Comparison of ENCODE assay signal across 12 cellular contexts in genomic region chr1:14516974-14517812, GRCh38.
DNase-seq lines count a peak whose midpoint lies in the region; ATAC-seq and TF ChIP-seq lines count a peak whose summit lies in the region.
"Had no signal": no experiment of that assay in that cellular context is flagged by ENCODE, and none has a peak within 500 bp of the region (broad histone marks: within the 10 kb centered on the region; RNA-seq: fewer than 3 reads in every experiment).

No MANE protein-coding gene starts in this region.

- no peaks in the 10 kb centered on the region for H3K79me2 ChIP-seq in fibroblast of lung (ENCODE audit: control insufficient read depth, insufficient read depth, low read length)

- no peaks in the 10 kb centered on the region for H3K27me3 ChIP-seq in fibroblast of lung (ENCODE audit: control insufficient read depth, insufficient read depth, low read length)

- no peak for TF ChIP-seq CTCF in GM12864 (IDR thresholded peaks at IDR 0.05; ENCODE audit: low read depth, low read length, missing control alignments)
- no peak for TF ChIP-seq CTCF in fibroblast of lung (conservative IDR thresholded peaks at IDR 0.05 in 1 of 2, IDR thresholded peaks at IDR 0.05 in 1 of 2; ENCODE audit: low read depth in 1 of 2, low read length in 2 of 2)
- TF ChIP-seq CTCF in retinal pigment epithelial cell (conservative IDR thresholded peaks at IDR 0.05; ENCODE audit: low read depth, low read length), result no peak

- DNase-seq in GM12864 (ENCODE audit: low read depth), result peak; percentile 43
- DNase-seq in NCI-H2196 treated with DMSO at 0.1 percent for 48 hours (lab: John Stamatoyannopoulos, UW; ENCODE audit: unreplicated experiment), result peak; percentile 64
- peak; percentile 84 to 97 for DNase-seq in fibroblast of lung (ENCODE audit: low read depth in 2 of 2)
- DNase-seq in retinal pigment epithelial cell (ENCODE audit: low read depth), result peak; percentile 99
- no peak for DNase-seq in head of caudate nucleus
- DNase-seq in NCI-H82 (lab: John Stamatoyannopoulos, UW), result no peak
- DNase-seq in T-helper 1 cell, result no peak
- DNase-seq: GDM1, GOT3, SJCRH30, trophoblast cell had no signal

- no peaks in the 10 kb centered on the region for H4K20me1 ChIP-seq in fibroblast of lung (ENCODE audit: control insufficient read depth, extremely low read depth, insufficient read depth, low read length)

- ATAC-seq in GM21390 (IDR thresholded peaks at IDR 0.05; ENCODE audit: unreplicated experiment), result no peak

- H3K4me1 ChIP-seq in fibroblast of lung (ENCODE audit: control insufficient read depth, extremely low read depth, insufficient read depth, low read length), result peaks cover 5% of the 10 kb centered on the region
- H3K4me1 ChIP-seq: SJCRH30 had no signal

- H3K4me2 ChIP-seq in fibroblast of lung (ENCODE audit: extremely low read depth, insufficient read depth, low read length), result no peak overlapping the region

- H3K27ac ChIP-seq in fibroblast of lung (ENCODE audit: insufficient read depth, low read length), result peak overlapping the region; percentile 74
- H3K27ac ChIP-seq: SJCRH30 had no signal

- no peak overlapping the region for H2AFZ ChIP-seq in fibroblast of lung (ENCODE audit: low read length)

- H3K4me3 ChIP-seq in GM12864 (ENCODE audit: low read depth, low read length) (no peak overlapping the region), fibroblast of lung (replicated peaks in 1 of 4; ENCODE audit: control extremely low read depth in 1 of 4, insufficient read depth in 1 of 4, low read depth in 3 of 4, low read length in 4 of 4) (no peak overlapping the region), retinal pigment epithelial cell (ENCODE audit: low read length) (no peak overlapping the region)
- H3K4me3 ChIP-seq: SJCRH30 had no signal

- H3K36me3 ChIP-seq in fibroblast of lung (ENCODE audit: control insufficient read depth, insufficient read depth, low read length), result no peaks in the 10 kb centered on the region
- H3K36me3 ChIP-seq: SJCRH30 had no signal

- H3K9me3 ChIP-seq in fibroblast of lung (ENCODE audit: control insufficient read depth, insufficient read depth, low read depth, low read length), result no peaks in the 10 kb centered on the region
- H3K9me3 ChIP-seq: SJCRH30 had no signal

- H3K9ac ChIP-seq in fibroblast of lung (ENCODE audit: insufficient read depth, low read length), result no peak overlapping the region

- intact Hi-C loops in head of caudate nucleus (cut with DNase I), result no loop called here

Comparison
In these comparisons a context has a peak if more than half of its experiments do, and no peak if none do; other contexts are left out.
1. DNase-seq: peak in GM12864 (single experiment), NCI-H2196 treated with DMSO at 0.1 percent for 48 hours (single experiment), fibroblast of lung (2 of 2) and retinal pigment epithelial cell (single experiment); none in head of caudate nucleus (0 of 42), NCI-H82 (single experiment) and T-helper 1 cell (0 of 5).